In the genomic region with DNA sequence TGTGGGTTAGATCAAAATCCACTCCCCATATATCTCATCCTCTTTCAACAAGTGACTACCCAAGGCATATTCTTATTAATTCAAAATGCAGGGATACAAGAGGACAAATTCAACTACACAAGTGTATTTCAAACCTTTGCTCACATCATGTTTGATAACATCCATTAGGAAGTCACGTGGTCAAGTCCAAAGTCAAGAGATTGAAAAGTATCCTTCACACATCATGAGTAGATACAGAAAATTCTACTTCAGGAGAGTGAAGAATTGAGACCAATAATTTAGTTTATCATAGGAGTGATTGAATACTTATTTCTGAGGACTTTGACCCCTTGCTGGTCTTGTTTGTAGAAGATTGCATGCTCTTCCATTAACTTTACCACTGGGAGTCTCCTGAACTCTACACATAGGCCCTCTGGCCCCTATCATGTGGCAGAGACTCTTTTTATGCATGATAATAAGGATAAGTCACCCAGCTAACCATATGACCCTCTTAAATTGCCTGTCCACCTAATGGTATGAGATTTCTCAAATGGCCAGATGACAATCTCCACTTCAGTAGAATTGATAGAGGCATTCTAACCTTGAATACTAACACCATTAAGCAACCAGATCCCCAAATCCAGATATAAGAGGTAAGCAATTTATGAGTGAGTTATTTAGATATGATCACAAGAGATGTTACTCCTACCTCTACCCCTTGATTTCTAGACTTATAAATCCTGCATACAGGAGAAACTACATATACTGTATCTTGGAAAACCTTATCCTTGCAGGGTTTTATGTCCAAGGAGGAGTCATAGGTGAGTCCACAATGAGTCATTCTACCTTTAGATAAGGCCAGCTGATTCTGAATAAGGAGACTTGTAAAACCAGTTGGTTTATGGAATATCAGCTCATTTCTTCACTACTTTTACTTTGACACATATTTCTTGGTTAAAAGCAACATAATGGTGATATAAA, we compare ENCODE assay signal across 19 cellular contexts. TPM values are rescaled to one million over a fixed set of nuclear protein-coding genes. Genes with fewer than 3 reads are reported as not detected.
"Had no signal": no experiment of that assay in that cellular context is flagged by ENCODE, and none has a peak within 500 bp of the region (broad histone marks: within the 10 kb centered on the region; RNA-seq: fewer than 3 reads in every experiment).

No MANE protein-coding gene starts in this region.

- H3K36me3 ChIP-seq: lower lobe of right lung, thyroid gland, WERI-Rb-1 had no signal

- H3K9me3 ChIP-seq: lower lobe of right lung, thyroid gland had no signal

- H3K27me3 ChIP-seq: thyroid gland had no signal

- DNase-seq: activated CD4-positive, alpha-beta T cell treated with anti-CD3 and anti-CD28 coated beads for 4 hours; activated CD8-positive, alpha-beta memory T cell treated with anti-CD3 and anti-CD28 coated beads, Interleukin-2, amount 50 U/mL, for 4 hours; activated CD8-positive, alpha-beta T cell treated with anti-CD3 and anti-CD28 coated beads, Interleukin-2, amount 10 ng/mL, durations not matched to agents 7 days and 5 days; activated gamma-delta T cell; activated T-cell treated with anti-CD3 and anti-CD28 coated beads, Interleukin-2, amount 50 U/mL, for 48 hours; amniotic stem cell; effector CD8-positive, alpha-beta T cell; foreskin melanocyte; lower lobe of right lung; stimulated activated CD4-positive, alpha-beta T cell treated with anti-CD3 and anti-CD28 coated beads, Interleukin-12 subunit alpha, Interleukin-12 subunit beta, amount 100 ng/mL, for 4 hours; stimulated activated CD4-positive, alpha-beta T cell treated with anti-CD3 and anti-CD28 coated beads, Interleukin-2, amount 100 ng/mL, for 24 hours; stimulated activated naive B cell treated with anti-CD40 and anti-IgM and Interleukin-4, amounts not matched to agents 10 μg/mL and 1 μg/mL and 100 μg/mL, for 72 hours; T-helper 17 cell; thyroid gland had no signal

- ATAC-seq: activated CD8-positive, alpha-beta T cell treated with anti-CD3 and anti-CD28 coated beads, Interleukin-2, amount 10 ng/mL, durations not matched to agents 7 days and 5 days; lower lobe of right lung; stimulated activated naive B cell treated with anti-CD40 and anti-IgM and Interleukin-4, amounts not matched to agents 10 μg/mL and 1 μg/mL and 100 μg/mL, for 72 hours; T-helper 17 cell had no signal

- H3K27ac ChIP-seq: lower lobe of right lung, thyroid gland, WERI-Rb-1 had no signal

- H3K4me1 ChIP-seq: lower lobe of right lung had no signal

- H3K4me3 ChIP-seq: lower lobe of right lung, thyroid gland had no signal

RNA-seq across cellular contexts. Expression of a gene that starts 26.6 kb away (rescaled TPM):
- total RNA-seq: activated CD8-positive, alpha-beta T cell treated with anti-CD3 and anti-CD28 coated beads, Interleukin-2, amount 10 ng/mL, durations not matched to agents 7 days and 5 days; endothelial cell of umbilical vein; mesothelial cell of epicardium; neural crest cell; osteocyte had no signal
- polyA plus RNA-seq: endothelial cell of umbilical vein had no signal
